In genomic region chr12:124742702-124743101, GRCh38 we compare ENCODE assay signal across 19 cellular contexts.
DNase-seq lines count a peak whose midpoint lies in the region; TF ChIP-seq lines count a peak whose summit lies in the region.
"Had no signal": no experiment of that assay in that cellular context is flagged by ENCODE, and none has a peak within 500 bp of the region (broad histone marks: within the 10 kb centered on the region; RNA-seq: fewer than 3 reads in every experiment).

No MANE protein-coding gene starts in this region.

- DNase-seq in NCI-H2171 treated with DMSO at 0.1 percent for 48 hours (lab: John Stamatoyannopoulos, UW) (peak; percentile 33), NCI-H2171 (lab: John Stamatoyannopoulos, UW) (no peak), WERI-Rb-1 (peak; percentile 54), superior temporal gyrus (ENCODE audit: extremely low spot score) (peak; percentile 9), nucleus accumbens (lab: John Stamatoyannopoulos, UW) (no peak), ascending aorta (ENCODE audit: low spot score in 2 of 2) (no peak)
- DNase-seq in stimulated activated CD4-positive, alpha-beta T cell treated with anti-CD3 and anti-CD28 coated beads, Interleukin-4, amount 100 ng/mL, for 1 hour: no peak
- DNase-seq: 8988T; activated CD4-positive, alpha-beta memory T cell treated with anti-CD3 and anti-CD28 coated beads for 36 hours; activated naive CD4-positive, alpha-beta T cell treated with anti-CD3 and anti-CD28 coated beads for 36 hours; aorta; DMS79; MM.1S; NCI-H187; SHP77; stimulated activated CD4-positive, alpha-beta T cell treated with anti-CD3 and anti-CD28 coated beads, Interleukin-4, amount 100 ng/mL, for 24 hours; T-helper 17 cell had no signal

- intact Hi-C loops in ascending aorta (cut with DNase I): no loop called here

- H3K36me3 ChIP-seq in WERI-Rb-1: no peaks in the 10 kb centered on the region
- no peaks in the 10 kb centered on the region for H3K36me3 ChIP-seq in mucosa of stomach (ENCODE audit: control insufficient read depth, insufficient read depth, low read length)
- H3K36me3 ChIP-seq in ascending aorta: no peaks in the 10 kb centered on the region

- H3K4me1 ChIP-seq in mucosa of stomach (ENCODE audit: control insufficient read depth, insufficient read depth, low read length): peaks cover 48% of the 10 kb centered on the region
- H3K4me1 ChIP-seq in ascending aorta: peaks cover 10 to 12% of the 10 kb centered on the region in 2 donors

- TF ChIP-seq CTCF in WERI-Rb-1 (IDR thresholded peaks at IDR 0.05; ENCODE audit: low read depth, low read length) (no peak), ascending aorta (IDR thresholded peaks at IDR 0.05) (no peak)

- H3K9me3 ChIP-seq in WERI-Rb-1 (ENCODE audit: severe bottlenecking): peaks cover 4% of the 10 kb centered on the region
- H3K9me3 ChIP-seq in mucosa of stomach (ENCODE audit: control insufficient read depth, low read length): no peaks in the 10 kb centered on the region
- no peaks in the 10 kb centered on the region for H3K9me3 ChIP-seq in ascending aorta

- H3K27me3 ChIP-seq in WERI-Rb-1 (ENCODE audit: insufficient read depth, low read depth, severe bottlenecking): no peaks in the 10 kb centered on the region
- H3K27me3 ChIP-seq in mucosa of stomach (ENCODE audit: control insufficient read depth, insufficient read depth, low read length): peaks cover 6% of the 10 kb centered on the region
- no peaks in the 10 kb centered on the region for H3K27me3 ChIP-seq in ascending aorta

- peak overlapping the region; percentile 25; the same call in 1 of the 2 replicates for H3K4me3 ChIP-seq in WERI-Rb-1 (ENCODE audit: low read depth, low read length)
- no peak overlapping the region for H3K4me3 ChIP-seq in mucosa of stomach (ENCODE audit: low read length)
- H3K4me3 ChIP-seq in ascending aorta: no peak overlapping the region
- H3K4me3 ChIP-seq: skin epidermis had no signal

- H3K9ac ChIP-seq in mucosa of stomach (ENCODE audit: low read length): peak overlapping the region; percentile 43

- H3K27ac ChIP-seq in WERI-Rb-1 (peak overlapping the region; percentile 80), ascending aorta (peak overlapping the region in 1 of 2 donors; percentile 50)

Comparison
In these comparisons a context has a peak if more than half of its experiments do, and no peak if none do; other contexts are left out.
1. DNase-seq: peak in NCI-H2171 treated with DMSO at 0.1 percent for 48 hours (single experiment), WERI-Rb-1 (single experiment) and superior temporal gyrus (single experiment); none in NCI-H2171 (single experiment), nucleus accumbens (0 of 56), ascending aorta (0 of 2) and stimulated activated CD4-positive, alpha-beta T cell treated with anti-CD3 and anti-CD28 coated beads, Interleukin-4, amount 100 ng/mL, for 1 hour (single experiment).